ENCODE assay signal across 21 cellular contexts in the genomic region with DNA sequence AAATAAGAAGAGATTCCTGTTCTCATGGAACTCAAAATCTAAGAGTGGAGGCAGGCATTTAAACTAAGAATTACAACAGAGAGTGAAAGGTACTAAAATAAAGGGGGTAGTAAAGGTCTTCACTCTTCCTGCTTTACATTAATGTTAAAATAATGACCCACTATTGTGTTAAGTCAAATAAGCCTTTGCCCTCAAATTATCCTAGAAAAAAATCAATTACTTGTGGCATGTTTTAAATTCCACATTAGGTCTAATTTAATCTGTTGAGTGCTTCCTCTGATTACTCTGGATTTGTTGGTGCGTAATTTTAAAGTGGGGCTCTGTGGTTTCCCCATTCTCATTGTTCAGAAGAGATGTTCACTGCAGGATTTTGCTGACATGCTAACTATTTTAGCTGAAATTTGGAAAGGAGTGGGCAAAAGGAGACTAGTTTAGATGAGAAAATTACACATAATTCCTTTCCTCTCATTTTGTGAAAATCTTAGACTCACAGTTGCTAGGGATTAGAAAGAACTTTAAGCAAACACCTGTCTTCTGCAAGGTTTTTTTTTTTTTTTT. TPM values are rescaled to one million over a fixed set of nuclear protein-coding genes. Genes with fewer than 3 reads are reported as not detected.
DNase-seq lines count a peak whose midpoint lies in the region; ATAC-seq, FAIRE-seq and TF ChIP-seq lines count a peak whose summit lies in the region.
"Had no signal": no experiment of that assay in that cellular context is flagged by ENCODE, and none has a peak within 500 bp of the region (broad histone marks: within the 10 kb centered on the region; RNA-seq: fewer than 3 reads in every experiment).

No MANE protein-coding gene starts in this region.

- ATAC-seq in GM23338 = no peak
- ATAC-seq in K562 = no peak
- ATAC-seq in heart left ventricle = no peak
- ATAC-seq: left ventricle myocardium superior, psoas muscle had no signal

- H3K4me3 ChIP-seq in GM23338 = no peak overlapping the region
- no peak overlapping the region for H3K4me3 ChIP-seq in K562
- no peak overlapping the region for H3K4me3 ChIP-seq in heart left ventricle
- H3K4me3 ChIP-seq: dorsolateral prefrontal cortex, psoas muscle, stomach, transverse colon had no signal

- peak overlapping the region; percentile 24 for H3K4me3 Mint-ChIP-seq in activated CD4-positive, alpha-beta T cell treated with anti-CD3 and anti-CD28 coated beads, Interleukin-2, amount 10 ng/mL, durations not matched to agents 24 days and 14 days
- no peak overlapping the region for H3K4me3 Mint-ChIP-seq in GM23338

- POLR2A ChIA-PET in K562 (lab: Yijun Ruan, JAX) = interaction anchor here (0.6 kb wide), 1 partner anchor 28 kb away, joined by 3 read pairs; no protein-coding TSS in a partner anchor

- H3K9me1 ChIP-seq in K562 (ENCODE audit: control insufficient read depth, insufficient read depth, low read length) = no peaks in the 10 kb centered on the region

- H3K27me3 Mint-ChIP-seq in activated CD4-positive, alpha-beta T cell treated with anti-CD3 and anti-CD28 coated beads, Interleukin-2, amount 10 ng/mL, durations not matched to agents 24 days and 14 days = no peaks in the 10 kb centered on the region
- H3K27me3 Mint-ChIP-seq in GM23338 (ENCODE audit: insufficient read depth, low read depth, poor library complexity) = peaks cover 8% of the 10 kb centered on the region
- H3K27me3 Mint-ChIP-seq: CD4-positive, CD25-positive, alpha-beta regulatory T cell had no signal

- no peaks in the 10 kb centered on the region for H3K27me3 ChIP-seq in GM23338 (ENCODE audit: insufficient read depth)
- H3K27me3 ChIP-seq in K562 (ENCODE audit: control insufficient read depth in 2 of 2, insufficient read depth in 2 of 2, low read length in 2 of 2) = no peaks in the 10 kb centered on the region
- H3K27me3 ChIP-seq in heart left ventricle = no peaks in the 10 kb centered on the region
- H3K27me3 ChIP-seq: dorsolateral prefrontal cortex, stomach, transverse colon had no signal

- H3K36me3 ChIP-seq in GM23338 (ENCODE audit: insufficient read depth) = no peaks in the 10 kb centered on the region
- H3K36me3 ChIP-seq in K562 (ENCODE audit: control insufficient read depth, insufficient read depth, low read length) = no peaks in the 10 kb centered on the region
- no peaks in the 10 kb centered on the region for H3K36me3 ChIP-seq in heart left ventricle
- H3K36me3 ChIP-seq: stomach, transverse colon had no signal

- 95% methylated on average over 1 of the region's 1 CpG for WGBS in K562 (ENCODE audit: insufficient coverage, low coverage, missing lambda C conversion rate)
- 85 to 100% (median 96%) methylated on average over 1 of the region's 1 CpG for WGBS in heart left ventricle, 4 donors

- intact Hi-C loops in activated CD4-positive, alpha-beta T cell treated with anti-CD3 and anti-CD28 coated beads, Interleukin-2, amount 10 ng/mL, durations not matched to agents 24 days and 14 days (cut with micrococcal nuclease) = loop anchor here (2.0 kb wide), 1 partner anchor 21 kb away; no protein-coding TSS in a partner anchor
- intact Hi-C loops in K562 (cut with micrococcal nuclease) = no loop called here
- intact Hi-C loops in heart left ventricle (cut with DNase I) = loop anchor here in 1 of 10 donors (10.0 kb wide), 1 partner anchor 115 kb away; no protein-coding TSS in a partner anchor

- no peaks in the 10 kb centered on the region for H3K9me2 ChIP-seq in GM23338 (ENCODE audit: insufficient read depth)

- H3K27ac ChIP-seq in GM23338 (ENCODE audit: low read depth) (no peak overlapping the region), K562 (ENCODE audit: extremely low read depth, low read depth, low read length) (no peak overlapping the region), heart left ventricle (no peak overlapping the region)
- H3K27ac ChIP-seq: psoas muscle, stomach, transverse colon had no signal

- TF ChIP-seq EP300 in K562 (IDR thresholded peaks at IDR 0.05; ENCODE audit: low read length) = no peak

- no peak for TF ChIP-seq RAD21 in K562 (CRISPR knock-in tag; conservative IDR thresholded peaks at IDR 0.05 in 1 of 2, IDR thresholded peaks at IDR 0.05 in 1 of 2)

- H3K9me3 Mint-ChIP-seq in activated CD4-positive, alpha-beta T cell treated with anti-CD3 and anti-CD28 coated beads, Interleukin-2, amount 10 ng/mL, durations not matched to agents 24 days and 14 days = peaks cover 6% of the 10 kb centered on the region
- no peaks in the 10 kb centered on the region for H3K9me3 Mint-ChIP-seq in GM23338
- H3K9me3 Mint-ChIP-seq: CD4-positive, CD25-positive, alpha-beta regulatory T cell had no signal

- peak overlapping the region; percentile 35 for H3K27ac Mint-ChIP-seq in activated CD4-positive, alpha-beta T cell treated with anti-CD3 and anti-CD28 coated beads, Interleukin-2, amount 10 ng/mL, durations not matched to agents 24 days and 14 days
- peak overlapping the region; percentile 13 for H3K27ac Mint-ChIP-seq in GM23338

- H4K20me1 ChIP-seq in GM23338 (replicated peaks; ENCODE audit: insufficient read depth) (no peaks in the 10 kb centered on the region), K562 (replicated peaks; ENCODE audit: control insufficient read depth, insufficient read depth, low read length) (no peaks in the 10 kb centered on the region)

- peaks cover 12% of the 10 kb centered on the region for H3K36me3 Mint-ChIP-seq in activated CD4-positive, alpha-beta T cell treated with anti-CD3 and anti-CD28 coated beads, Interleukin-2, amount 10 ng/mL, durations not matched to agents 24 days and 14 days (ENCODE audit: low read depth)
- H3K36me3 Mint-ChIP-seq in GM23338 (ENCODE audit: low read depth) = no peaks in the 10 kb centered on the region

- H3F3A ChIP-seq in GM23338 (replicated peaks; ENCODE audit: low read depth) = no peaks in the 10 kb centered on the region

- FAIRE-seq in K562 (lab: Jason Lieb, UNC) = no peak
- FAIRE-seq: GM12892, GM19239 had no signal

- H3K4me1 ChIP-seq in GM23338 (ENCODE audit: insufficient read depth) (peaks cover 48% of the 10 kb centered on the region), K562 (replicated peaks in 1 of 2; ENCODE audit: control insufficient read depth in 2 of 2, insufficient read depth in 2 of 2, low read length in 2 of 2) (peaks cover 8 to 38% of the 10 kb centered on the region in 2 experiments; a peak in 4 of 5 replicates), heart left ventricle (peaks cover 0 to 27% (median 0%) of the 10 kb centered on the region in 12 donors)
- H3K4me1 ChIP-seq: psoas muscle had no signal

- no peak for TF ChIP-seq CTCF in GM23338 (conservative IDR thresholded peaks at IDR 0.05; ENCODE audit: low read depth in 2 of 2)
- no peak for TF ChIP-seq CTCF in K562 (IDR thresholded peaks at IDR 0.05 in 2 of 3, conservative IDR thresholded peaks at IDR 0.05 in 1 of 3; ENCODE audit: insufficient read depth in 2 of 3, low read depth in 1 of 3, low read length in 3 of 3)
- TF ChIP-seq CTCF in heart left ventricle (IDR thresholded peaks at IDR 0.05) = no peak

- no peaks in the 10 kb centered on the region for H3K9me3 ChIP-seq in K562 (replicated peaks; ENCODE audit: control insufficient read depth, insufficient read depth, low read depth, low read length)
- no peaks in the 10 kb centered on the region for H3K9me3 ChIP-seq in heart left ventricle
- H3K9me3 ChIP-seq: psoas muscle, stomach, transverse colon had no signal

- H3K9ac ChIP-seq in K562 (ENCODE audit: insufficient read depth in 1 of 2, low read depth in 2 of 2, low read length in 2 of 2) = no peak overlapping the region

- in situ Hi-C loops in K562 (cut with MboI) = no loop called here

- DNase-seq in activated CD4-positive, alpha-beta T cell treated with anti-CD3 and anti-CD28 coated beads, Interleukin-2, amount 10 ng/mL, durations not matched to agents 24 days and 14 days = peak; percentile 43
- DNase-seq in activated CD4-positive, alpha-beta T cell treated with anti-CD3 and anti-CD28 coated beads for 48 hours = no peak
- DNase-seq in GM23338 (ENCODE audit: low spot score) (no peak), NCI-H748 treated with DMSO at 0.1 percent for 48 hours (lab: John Stamatoyannopoulos, UW) (peak; percentile 74), K562 (ENCODE audit: extremely low read depth in 1 of 4, low spot score in 3 of 4) (no peak), NCI-H345 treated with DMSO at 0.1 percent for 48 hours (lab: John Stamatoyannopoulos, UW; ENCODE audit: unreplicated experiment) (no peak), Ammon's horn (ENCODE audit: low spot score) (no peak), heart left ventricle (no peak)
- DNase-seq: aorta; CD4-positive, CD25-positive, alpha-beta regulatory T cell; central memory CD4-positive, alpha-beta T cell; dorsolateral prefrontal cortex; left ventricle myocardium superior; midbrain; NCI-H187 treated with DMSO at 0.1 percent for 48 hours; NCI-H226; psoas muscle; stomach; transverse colon had no signal

- BruUV-seq in K562 (replicated peaks; lab: Mats Ljungman, UMichigan) = no TSS peak

- H2AFZ ChIP-seq in GM23338 (no peak overlapping the region), K562 (ENCODE audit: low read depth, low read length) (no peak overlapping the region)

- H3K4me1 Mint-ChIP-seq in activated CD4-positive, alpha-beta T cell treated with anti-CD3 and anti-CD28 coated beads, Interleukin-2, amount 10 ng/mL, durations not matched to agents 24 days and 14 days = peaks cover 51% of the 10 kb centered on the region
- peaks cover 59% of the 10 kb centered on the region for H3K4me1 Mint-ChIP-seq in GM23338

- CTCF ChIA-PET in K562 (lab: Yijun Ruan, JAX; ENCODE audit: low intra/inter-chr PET ratio) = no interaction called here

- H3K79me2 ChIP-seq in GM23338 (replicated peaks; ENCODE audit: insufficient read depth) (peaks cover 11% of the 10 kb centered on the region; the same call in 1 of the 2 replicates), K562 (ENCODE audit: control insufficient read depth, insufficient read depth, low read length) (peaks cover 2% of the 10 kb centered on the region; the same call in 1 of the 3 replicates)

- H3K4me2 ChIP-seq in GM23338 (peak overlapping the region; percentile 52; the same call in 1 of the 2 replicates), K562 (ENCODE audit: insufficient read depth, low read length) (no peak overlapping the region)

- TF ChIP-seq POLR2A in K562 (conservative IDR thresholded peaks at IDR 0.05) (no peak), heart left ventricle (IDR thresholded peaks at IDR 0.05) (no peak)

RNA-seq across cellular contexts. Expression of gene BTG1, which starts 35.5 kb away (rescaled TPM):
- 84.2 and 90.8 TPM in 2 replicates for total RNA-seq in activated CD4-positive, alpha-beta T cell treated with anti-CD3 and anti-CD28 coated beads, Interleukin-2, amount 10 ng/mL, durations not matched to agents 24 days and 14 days
- 15.5 and 16.0 TPM in 2 replicates for total RNA-seq in GM23338 (2014; rRNA removed; shearing (Covaris generic))
- polyA plus RNA-seq in GM23338 (2016; fragmentation: Nextera tagmentation; extraction: Ambion mirVana) (26.8 and 36.2 TPM in 2 replicates), K562 (2011; rRNA removed) (9.0 and 27.0 TPM in 2 replicates), K562 (2014; fragmentation: Illumina TruSeq; extraction: Trizol) (7.5 and 12.8 TPM in 2 replicates), K562 (2014; fragmentation: Nextera tagmentation; extraction: Ambion mirVana) (1 to 10 TPM; 3.7 to 4.3 TPM), K562 (2014; rRNA removed) (7.1 and 7.4 TPM in 2 replicates), heart left ventricle (10 to 100 TPM; 23.5 to 25.1 TPM)
- total RNA-seq in K562 (2011; cell fraction: chromatin; rRNA removed; ENCODE audit: low replicate concordance) = 25.9 and 32.5 TPM in 2 replicates
- 9.2 and 10.9 TPM in 2 replicates for total RNA-seq in K562 (2011; cell fraction: nucleolus; rRNA removed)
- 21.7 and 32.1 TPM in 2 replicates for total RNA-seq in K562 (2011; cell fraction: nucleoplasm; rRNA removed)
- total RNA-seq in K562 (2014; rRNA removed) (4.3 and 4.5 TPM in 2 replicates), K562 (2014; rRNA removed; fragmentation: Illumina TruSeq; extraction: Trizol) (8.0 and 9.9 TPM in 2 replicates), K562 (2015; rRNA removed; fragmentation: Illumina TruSeq; extraction: Trizol) (4.9 and 6.4 TPM in 2 replicates), K562 (2021) (28.6 and 29.5 TPM in 2 replicates), heart left ventricle (100 to 1,000 TPM in 1 of 9 donors, 10 to 100 TPM in 8; 20.5 to 120 (median 58.3) TPM)
- polyA plus RNA-seq in K562 (2011; cell fraction: cytosol; rRNA removed) = 7.9 and 16.8 TPM in 2 replicates
- polyA plus RNA-seq in K562 (2011; cell fraction: nucleus; rRNA removed) = 10.7 and 29.8 TPM in 2 replicates
- 15.3 and 42.8 TPM in 2 replicates for polyA plus RNA-seq in K562 (2012)
- 17.2 and 33.9 TPM in 2 replicates for polyA minus RNA-seq in K562 (2011; rRNA and poly(A)+ RNA removed)
- polyA minus RNA-seq in K562 (2011; cell fraction: cytosol; rRNA and poly(A)+ RNA removed) = 13.6 and 28.9 TPM in 2 replicates
- polyA minus RNA-seq in K562 (2011; cell fraction: nucleus; rRNA and poly(A)+ RNA removed) = 11.0 and 40.8 TPM in 2 replicates

Comparison
In these comparisons a context has a peak if more than half of its experiments do, and no peak if none do; other contexts are left out.
1. DNase-seq: peak in activated CD4-positive, alpha-beta T cell treated with anti-CD3 and anti-CD28 coated beads, Interleukin-2, amount 10 ng/mL, durations not matched to agents 24 days and 14 days (single experiment) and NCI-H748 treated with DMSO at 0.1 percent for 48 hours (single experiment); none in activated CD4-positive, alpha-beta T cell treated with anti-CD3 and anti-CD28 coated beads for 48 hours (single experiment), GM23338 (single experiment), K562 (0 of 4), NCI-H345 treated with DMSO at 0.1 percent for 48 hours (single experiment), Ammon's horn (single experiment) and heart left ventricle (0 of 5).